22 cellular contexts compared by ENCODE assay signal in the genomic region with DNA sequence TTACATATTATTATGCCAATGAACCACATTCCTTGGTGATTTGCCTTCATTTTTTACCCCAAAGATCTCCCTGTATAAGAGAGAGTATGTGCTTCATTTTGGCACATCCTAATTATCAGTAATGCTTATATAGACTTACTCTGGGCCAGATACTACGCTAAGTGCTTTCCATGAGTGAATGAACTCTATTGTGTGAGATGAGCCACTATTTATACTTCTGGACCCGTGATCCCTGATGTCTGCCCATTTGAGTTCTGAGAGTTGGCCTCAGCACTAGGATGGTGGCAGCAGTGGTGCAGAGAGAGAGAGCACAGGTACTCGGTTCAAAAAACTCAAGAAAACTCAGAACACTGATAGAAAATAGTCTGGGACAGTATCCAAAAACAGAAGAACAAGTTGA.
"Had no signal": no experiment of that assay in that cellular context is flagged by ENCODE, and none has a peak within 500 bp of the region (broad histone marks: within the 10 kb centered on the region; RNA-seq: fewer than 3 reads in every experiment).

No MANE protein-coding gene starts in this region.

- DNase-seq: dermis blood vessel endothelial cell; endodermal cell; gastrocnemius medialis; heart right ventricle; hypothalamus; kidney glomerular epithelial cell; naive thymus-derived CD4-positive, alpha-beta T cell; nephron progenitor cell; psoas muscle; retina; spleen; stimulated activated CD4-positive, alpha-beta T cell treated with anti-CD3 and anti-CD28 coated beads, Interleukin-15, amount 100 ng/mL, for 24 hours; stimulated activated CD4-positive, alpha-beta T cell treated with anti-CD3 and anti-CD28 coated beads, Interleukin-1b, Interleukin-23, amount 100 ng/mL, for 48 hours; stimulated activated CD4-positive, alpha-beta T cell treated with anti-CD3 and anti-CD28 coated beads, Interleukin-4, amount 100 ng/mL, for 24 hours; stimulated activated naive B cell treated with anti-CD40 and anti-IgM and Interleukin-4, amounts not matched to agents 10 μg/mL and 1 μg/mL and 100 μg/mL, for 72 hours; stomach; substantia nigra; transverse colon had no signal

- H3K27ac Mint-ChIP-seq: endodermal cell; nephron progenitor cell; stimulated activated naive B cell treated with anti-CD40 and anti-IgM and Interleukin-4, amounts not matched to agents 10 μg/mL and 1 μg/mL and 100 μg/mL, for 72 hours had no signal

- ATAC-seq: esophagus mucosa; gastrocnemius medialis; heart right ventricle; naive thymus-derived CD4-positive, alpha-beta T cell; psoas muscle; sciatic nerve; stimulated activated naive B cell treated with anti-CD40 and anti-IgM and Interleukin-4, amounts not matched to agents 10 μg/mL and 1 μg/mL and 100 μg/mL, for 72 hours had no signal

- H3K9me3 Mint-ChIP-seq: endodermal cell; nephron progenitor cell; stimulated activated naive B cell treated with anti-CD40 and anti-IgM and Interleukin-4, amounts not matched to agents 10 μg/mL and 1 μg/mL and 100 μg/mL, for 72 hours had no signal

- H3K27me3 ChIP-seq: gastrocnemius medialis, heart right ventricle, neutrophil, spleen, stomach, transverse colon had no signal

- H3K36me3 ChIP-seq: gastrocnemius medialis, heart right ventricle, neutrophil, spleen, stomach, thoracic aorta, transverse colon had no signal

- H3K27ac ChIP-seq: gastrocnemius medialis, heart right ventricle, neutrophil, psoas muscle, spleen, stomach, thoracic aorta, transverse colon had no signal

- H3K27me3 Mint-ChIP-seq: naive thymus-derived CD4-positive, alpha-beta T cell; stimulated activated naive B cell treated with anti-CD40 and anti-IgM and Interleukin-4, amounts not matched to agents 10 μg/mL and 1 μg/mL and 100 μg/mL, for 72 hours had no signal

- H3K9me3 ChIP-seq: gastrocnemius medialis, heart right ventricle, neutrophil, psoas muscle, spleen, stomach, thoracic aorta, transverse colon had no signal

- H3K4me3 ChIP-seq: gastrocnemius medialis, heart right ventricle, psoas muscle, spleen, stomach, thoracic aorta, transverse colon had no signal

- H3K4me3 Mint-ChIP-seq: endodermal cell; naive thymus-derived CD4-positive, alpha-beta T cell; nephron progenitor cell; stimulated activated naive B cell treated with anti-CD40 and anti-IgM and Interleukin-4, amounts not matched to agents 10 μg/mL and 1 μg/mL and 100 μg/mL, for 72 hours had no signal

- H3K4me1 ChIP-seq: spleen had no signal
